ENCODE assay signal across 21 cellular contexts in genomic region chr3:43212914-43213611, GRCh38.
DNase-seq lines count a peak whose midpoint lies in the region; ATAC-seq and TF ChIP-seq lines count a peak whose summit lies in the region.
"Had no signal": no experiment of that assay in that cellular context is flagged by ENCODE, and none has a peak within 500 bp of the region (broad histone marks: within the 10 kb centered on the region; RNA-seq: fewer than 3 reads in every experiment).

No MANE protein-coding gene starts in this region.

- H3K9me3 ChIP-seq in hepatocyte (ENCODE audit: low read depth): no peaks in the 10 kb centered on the region
- no peaks in the 10 kb centered on the region for H3K9me3 ChIP-seq in testis
- H3K9me3 ChIP-seq in gastrocnemius medialis: no peaks in the 10 kb centered on the region
- H3K9me3 ChIP-seq: prostate gland had no signal

- no peaks in the 10 kb centered on the region for H3K27me3 ChIP-seq in hepatocyte
- H3K27me3 ChIP-seq in testis: no peaks in the 10 kb centered on the region
- H3K27me3 ChIP-seq in gastrocnemius medialis: no peaks in the 10 kb centered on the region

- H3K27ac ChIP-seq in hepatocyte: peak overlapping the region; percentile 66
- no peak overlapping the region for H3K27ac ChIP-seq in testis
- H3K27ac ChIP-seq in gastrocnemius medialis: no peak overlapping the region
- H3K27ac ChIP-seq: GM23248, prostate gland had no signal

- CTCF ChIA-PET in Calu3 (lab: Charles Lee): interaction anchor here (0.7 to 2.1 kb wide), 6 partner anchors 11 to 73 kb away, joined by 3 to 9 read pairs (median 4); partner anchors contain the start of gene SNRK

- H4K20me1 ChIP-seq in hepatocyte (ENCODE audit: insufficient read depth, poor library complexity, severe bottlenecking): no peaks in the 10 kb centered on the region

- TF ChIP-seq POLR2A in testis (IDR thresholded peaks at IDR 0.05): no peak
- no peak for TF ChIP-seq POLR2A in gastrocnemius medialis (IDR thresholded peaks at IDR 0.05)

- peak; percentile 41 for ATAC-seq in GM21447 (IDR thresholded peaks at IDR 0.05; ENCODE audit: unreplicated experiment)
- peak; percentile 35 for ATAC-seq in HG03460 (IDR thresholded peaks at IDR 0.05; ENCODE audit: unreplicated experiment)
- no peak for ATAC-seq in gastrocnemius medialis
- ATAC-seq: natural killer cell treated with Interleukin-12 subunit alpha and Interleukin-12 subunit beta and Interleukin-15 and Interleukin-18, amount 100 ng/mL, for 72 hours; T-cell had no signal

- H3K4me2 ChIP-seq in hepatocyte: no peak overlapping the region

- in situ Hi-C loops in gastrocnemius medialis (cut with MboI; ENCODE audit: low sequenced_read_pairs in 4 of 4): no loop called here

- H3K36me3 Mint-ChIP-seq in Calu3 (ENCODE audit: insufficient read depth, unreplicated experiment): peaks cover 10% of the 10 kb centered on the region
- H3K36me3 Mint-ChIP-seq: mesothelial cell of epicardium; natural killer cell treated with Interleukin-12 subunit alpha and Interleukin-12 subunit beta and Interleukin-15 and Interleukin-18, amount 100 ng/mL, for 72 hours; T-cell had no signal

- H3K4me3 Mint-ChIP-seq in Calu3 (ENCODE audit: low read depth, unreplicated experiment): peak overlapping the region; percentile 58
- H3K4me3 Mint-ChIP-seq: activated CD4-positive, alpha-beta T cell treated with anti-CD3 and anti-CD28 coated beads, Interleukin-2, amount 10 ng/mL, durations not matched to agents 7 days and 5 days; mesothelial cell of epicardium; natural killer cell treated with Interleukin-12 subunit alpha and Interleukin-12 subunit beta and Interleukin-15 and Interleukin-18, amount 100 ng/mL, for 72 hours; T-cell had no signal

- no peak overlapping the region for H2AFZ ChIP-seq in hepatocyte
- H2AFZ ChIP-seq: GM23248 had no signal

- TF ChIP-seq CTCF in Calu3 (IDR thresholded peaks at IDR 0.05; ENCODE audit: unreplicated experiment) (no peak), hepatocyte (IDR thresholded peaks at IDR 0.05; ENCODE audit: poor library complexity) (no peak), testis (IDR thresholded peaks at IDR 0.05) (no peak), gastrocnemius medialis (IDR thresholded peaks at IDR 0.05 in 4 of 5, conservative IDR thresholded peaks at IDR 0.05 in 1 of 5) (no peak)

- no peaks in the 10 kb centered on the region for H3K79me2 ChIP-seq in hepatocyte

- WGBS in hepatocyte (ENCODE audit: low lambda C conversion rate, missing lambda C conversion rate): 86% methylated on average over 8 of the region's 8 CpGs
- 89 to 93% methylated on average over 8 of the region's 8 CpGs for WGBS in testis, 2 donors

- intact Hi-C loops in Calu3 (cut with micrococcal nuclease; ENCODE audit: unreplicated experiment): loop anchor here (1.0 to 5.0 kb wide), 3 partner anchors 34 to 76 kb away; no protein-coding TSS in a partner anchor
- intact Hi-C loops in testis (cut with DNase I; ENCODE audit: low total_unique reads): no loop called here
- intact Hi-C loops in gastrocnemius medialis (cut with DNase I; ENCODE audit: low total_unique reads): no loop called here

- H3K36me3 ChIP-seq in hepatocyte (replicated peaks; ENCODE audit: insufficient read depth, low read depth) (no peaks in the 10 kb centered on the region), testis (ENCODE audit: low read depth, missing control alignments) (no peaks in the 10 kb centered on the region), gastrocnemius medialis (no peaks in the 10 kb centered on the region)
- H3K36me3 ChIP-seq: prostate gland had no signal

- no peaks in the 10 kb centered on the region for H3K27me3 Mint-ChIP-seq in Calu3 (ENCODE audit: unreplicated experiment)
- H3K27me3 Mint-ChIP-seq: activated CD4-positive, alpha-beta T cell treated with anti-CD3 and anti-CD28 coated beads, Interleukin-2, amount 10 ng/mL, durations not matched to agents 7 days and 5 days; T-cell had no signal

- no peak overlapping the region for H3K4me3 ChIP-seq in hepatocyte
- no peak overlapping the region for H3K4me3 ChIP-seq in testis
- no peak overlapping the region for H3K4me3 ChIP-seq in gastrocnemius medialis
- H3K4me3 ChIP-seq: GM23248, prostate gland had no signal

- H3K4me1 Mint-ChIP-seq in Calu3 (ENCODE audit: low read depth, unreplicated experiment): peaks cover 66% of the 10 kb centered on the region

- H3K9me2 ChIP-seq in hepatocyte (replicated peaks; ENCODE audit: insufficient read depth): no peaks in the 10 kb centered on the region

- H3K9me3 Mint-ChIP-seq in Calu3 (ENCODE audit: low read depth, unreplicated experiment): no peaks in the 10 kb centered on the region
- H3K9me3 Mint-ChIP-seq: mesothelial cell of epicardium; natural killer cell treated with Interleukin-12 subunit alpha and Interleukin-12 subunit beta and Interleukin-15 and Interleukin-18, amount 100 ng/mL, for 72 hours; T-cell had no signal

- peak overlapping the region; percentile 92 for H3K27ac Mint-ChIP-seq in Calu3 (ENCODE audit: unreplicated experiment)
- H3K27ac Mint-ChIP-seq: activated CD4-positive, alpha-beta T cell treated with anti-CD3 and anti-CD28 coated beads, Interleukin-2, amount 10 ng/mL, durations not matched to agents 7 days and 5 days; mesothelial cell of epicardium; natural killer cell treated with Interleukin-12 subunit alpha and Interleukin-12 subunit beta and Interleukin-15 and Interleukin-18, amount 100 ng/mL, for 72 hours; T-cell had no signal

- DNase-seq in Calu3 (peak; percentile 61), hepatocyte (ENCODE audit: low spot score) (no peak), testis (no peak), AML-193 (lab: John Stamatoyannopoulos, UW) (no peak), gastrocnemius medialis (no peak)
- DNase-seq in activated CD4-positive, alpha-beta T cell treated with anti-CD3 and anti-CD28 coated beads, Interleukin-2, amount 50 U/mL, for 4 hours: no peak
- DNase-seq: activated CD4-positive, alpha-beta T cell treated with anti-CD3 and anti-CD28 coated beads, Interleukin-2, amount 10 ng/mL, durations not matched to agents 7 days and 5 days; activated CD8-positive, alpha-beta memory T cell treated with anti-CD3 and anti-CD28 coated beads, Interleukin-2, amount 50 U/mL, for 4 hours; activated effector memory CD4-positive, alpha-beta T cell treated with Interleukin-2 at 50 U/mL for 16 hours; GM23248; hypothalamus; KG1; NCI-H1048; NCI-H1930; stimulated activated CD4-positive, alpha-beta T cell treated with anti-CD3 and anti-CD28 coated beads, Interleukin-4, amount 100 ng/mL, for 4 hours; T-cell had no signal

- H3K4me1 ChIP-seq in hepatocyte (ENCODE audit: insufficient read depth): no peaks in the 10 kb centered on the region
- no peaks in the 10 kb centered on the region for H3K4me1 ChIP-seq in testis
- H3K4me1 ChIP-seq in gastrocnemius medialis: peaks cover 0 to 11% of the 10 kb centered on the region in 2 donors
- H3K4me1 ChIP-seq: prostate gland had no signal

- BruUV-seq in Calu3 (replicated peaks; lab: Mats Ljungman, UMichigan): no TSS peak

Comparison
In these comparisons a context has a peak if more than half of its experiments do, and no peak if none do; other contexts are left out.
1. ATAC-seq: peak in GM21447 (single experiment) and HG03460 (single experiment); none in gastrocnemius medialis (0 of 2).